ENCODE assay signal across 31 cellular contexts in the genomic region with DNA sequence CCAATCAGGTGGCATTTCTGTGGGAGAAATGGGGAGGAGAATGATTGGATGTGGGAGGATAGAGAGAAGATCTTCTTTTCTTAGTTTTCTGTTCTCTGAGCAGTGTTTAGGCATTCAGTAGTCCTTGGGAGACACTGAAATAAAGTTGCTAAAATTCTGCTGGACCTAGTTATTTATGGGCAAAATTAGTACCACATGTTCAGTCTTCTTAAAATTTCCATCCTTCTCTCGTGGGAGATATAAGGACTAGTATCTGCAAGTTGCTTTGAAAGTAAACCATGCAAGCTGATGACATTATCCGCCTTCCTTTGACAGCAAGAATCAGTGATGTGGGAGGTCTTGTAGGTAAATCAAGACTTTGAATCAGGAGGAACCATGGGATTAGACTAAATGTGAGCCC.
"Had no signal": no experiment of that assay in that cellular context is flagged by ENCODE, and none has a peak within 500 bp of the region (broad histone marks: within the 10 kb centered on the region; RNA-seq: fewer than 3 reads in every experiment).

No MANE protein-coding gene starts in this region.

- H3K4me3 Mint-ChIP-seq: activated CD4-positive, alpha-beta memory T cell treated with anti-CD3 and anti-CD28 coated beads for 36 hours; activated CD4-positive, alpha-beta T cell treated with anti-CD3 and anti-CD28 coated beads for 36 hours; activated CD4-positive, alpha-beta T cell treated with anti-CD3 and anti-CD28 coated beads, Interleukin-2, amount 10 ng/mL, durations not matched to agents 24 days and 14 days; activated CD8-positive, alpha-beta memory T cell treated with anti-CD3 and anti-CD28 coated beads, Interleukin-2, amount 10 ng/mL, durations not matched to agents 7 days and 5 days; activated CD8-positive, alpha-beta T cell treated with anti-CD3 and anti-CD28 coated beads, Interleukin-2, amount 10 ng/mL, durations not matched to agents 7 days and 5 days; activated naive CD4-positive, alpha-beta T cell treated with anti-CD3 and anti-CD28 coated beads for 36 hours; activated naive CD4-positive, alpha-beta T cell treated with anti-CD3 and anti-CD28 coated beads, Interleukin-2, amount 50 U/mL, for 24 hours; activated naive CD8-positive, alpha-beta T cell treated with anti-CD3 and anti-CD28 coated beads for 36 hours; activated T-helper 1 cell treated with anti-CD3 and anti-CD28 coated beads, Interleukin-12 subunit alpha, Interleukin-12 subunit beta, Interleukin-2, Interleukin-4 antibody, amounts not matched to agents 30 ng/mL and 10 ng/mL and 1 ng/mL, durations not matched to agents 14 hours and 24 hours and 36 hours; effector memory CD8-positive, alpha-beta T cell had no signal

- ATAC-seq: activated CD4-positive, alpha-beta T cell treated with anti-CD3 and anti-CD28 coated beads for 36 hours; activated CD8-positive, alpha-beta memory T cell treated with anti-CD3 and anti-CD28 coated beads, Interleukin-2, amount 10 ng/mL, durations not matched to agents 7 days and 5 days; activated CD8-positive, alpha-beta T cell treated with anti-CD3 and anti-CD28 coated beads, Interleukin-2, amount 10 ng/mL, durations not matched to agents 7 days and 5 days; effector memory CD8-positive, alpha-beta T cell; gastroesophageal sphincter had no signal

- H3K4me1 Mint-ChIP-seq: activated CD4-positive, alpha-beta T cell treated with anti-CD3 and anti-CD28 coated beads for 36 hours; activated CD4-positive, alpha-beta T cell treated with anti-CD3 and anti-CD28 coated beads, Interleukin-2, amount 10 ng/mL, durations not matched to agents 24 days and 14 days; activated naive CD4-positive, alpha-beta T cell treated with anti-CD3 and anti-CD28 coated beads, Interleukin-2, amount 50 U/mL, for 24 hours; activated naive CD8-positive, alpha-beta T cell treated with anti-CD3 and anti-CD28 coated beads for 36 hours had no signal

- FAIRE-seq: astrocyte, colon, endothelial cell of umbilical vein had no signal

- H3K36me3 ChIP-seq: esophagus squamous epithelium, gastroesophageal sphincter had no signal

- H3K4me1 ChIP-seq: esophagus squamous epithelium, gastroesophageal sphincter had no signal

- H3K27ac ChIP-seq: epithelial cell of prostate, esophagus squamous epithelium, gastroesophageal sphincter had no signal

- DNase-seq: activated CD4-positive, alpha-beta memory T cell treated with anti-CD3 and anti-CD28 coated beads for 36 hours; activated CD4-positive, alpha-beta T cell treated with anti-CD3 and anti-CD28 coated beads for 36 hours; activated CD4-positive, alpha-beta T cell treated with anti-CD3 and anti-CD28 coated beads, Interleukin-2, amount 10 ng/mL, durations not matched to agents 24 days and 14 days; activated CD4-positive, CD25-positive, alpha-beta regulatory T cell; activated CD4-positive, CD25-positive, alpha-beta regulatory T cell treated with anti-CD3 and anti-CD28 coated beads, Interleukin-2, amount 50 U/mL, for 72 hours; activated CD8-positive, alpha-beta memory T cell treated with anti-CD3 and anti-CD28 coated beads, Interleukin-2, amount 10 ng/mL, durations not matched to agents 7 days and 5 days; activated CD8-positive, alpha-beta memory T cell treated with anti-CD3 and anti-CD28 coated beads, Interleukin-2, amount 50 U/mL, for 4 hours; activated CD8-positive, alpha-beta T cell treated with anti-CD3 and anti-CD28 coated beads, Interleukin-2, amount 10 ng/mL, durations not matched to agents 7 days and 5 days; activated effector memory CD4-positive, alpha-beta T cell treated with anti-CD3 and anti-CD28 coated beads, Interleukin-2, amount 50 U/mL, for 16 hours; activated naive CD4-positive, alpha-beta T cell treated with anti-CD3 and anti-CD28 coated beads for 36 hours; activated naive CD8-positive, alpha-beta T cell treated with anti-CD3 and anti-CD28 coated beads for 36 hours; activated T-cell treated with anti-CD3 and anti-CD28 coated beads, Interleukin-2, amount 50 U/mL, for 1 hour; activated T-cell treated with anti-CD3 and anti-CD28 coated beads, Interleukin-2, amount 50 U/mL, for 48 hours; amniotic stem cell; anterior cingulate cortex; caudate nucleus; cortex of kidney; effector CD4-positive, alpha-beta T cell; effector memory CD8-positive, alpha-beta T cell; esophagus squamous epithelium; foreskin melanocyte; head of caudate nucleus; T-helper 2 cell had no signal

- H3K27ac Mint-ChIP-seq: activated CD4-positive, alpha-beta memory T cell treated with anti-CD3 and anti-CD28 coated beads for 36 hours; activated CD4-positive, alpha-beta T cell treated with anti-CD3 and anti-CD28 coated beads for 36 hours; activated CD4-positive, alpha-beta T cell treated with anti-CD3 and anti-CD28 coated beads, Interleukin-2, amount 10 ng/mL, durations not matched to agents 24 days and 14 days; activated CD8-positive, alpha-beta memory T cell treated with anti-CD3 and anti-CD28 coated beads, Interleukin-2, amount 10 ng/mL, durations not matched to agents 7 days and 5 days; activated CD8-positive, alpha-beta T cell treated with anti-CD3 and anti-CD28 coated beads, Interleukin-2, amount 10 ng/mL, durations not matched to agents 7 days and 5 days; activated naive CD4-positive, alpha-beta T cell treated with anti-CD3 and anti-CD28 coated beads for 36 hours; activated naive CD4-positive, alpha-beta T cell treated with anti-CD3 and anti-CD28 coated beads, Interleukin-2, amount 50 U/mL, for 24 hours; activated naive CD8-positive, alpha-beta T cell treated with anti-CD3 and anti-CD28 coated beads for 36 hours; activated T-helper 1 cell treated with anti-CD3 and anti-CD28 coated beads, Interleukin-12 subunit alpha, Interleukin-12 subunit beta, Interleukin-2, Interleukin-4 antibody, amounts not matched to agents 30 ng/mL and 10 ng/mL and 1 ng/mL, durations not matched to agents 14 hours and 24 hours and 36 hours; activated T-helper 2 cell treated with anti-CD3 and anti-CD28 coated beads, Interferon-gamma antibody, Interleukin-2, Interleukin-4, amounts not matched to agents 10 μg/mL and 5 μg/mL and 100 μg/mL, durations not matched to agents 14 hours and 24 hours and 36 hours; effector memory CD8-positive, alpha-beta T cell had no signal

- H3K27me3 Mint-ChIP-seq: activated naive CD4-positive, alpha-beta T cell treated with anti-CD3 and anti-CD28 coated beads, Interleukin-2, amount 50 U/mL, for 24 hours had no signal

- H3K4me3 ChIP-seq: esophagus squamous epithelium, gastroesophageal sphincter had no signal
